ENCODE assay signal across 8 cellular contexts in genomic region chr12:117236456-117237001, GRCh38. TPM values are rescaled to one million over a fixed set of nuclear protein-coding genes. Genes with fewer than 3 reads are reported as not detected.
DNase-seq lines count a peak whose midpoint lies in the region; ATAC-seq lines count a peak whose summit lies in the region.

No MANE protein-coding gene starts in this region.

- ATAC-seq in left lobe of liver, result peak; percentile 87
- no peak for ATAC-seq in HG02798 (IDR thresholded peaks at IDR 0.05; ENCODE audit: poor library complexity, unreplicated experiment)

- DNase-seq in A172 (ENCODE audit: low spot score) (peak; percentile 56), GM19238 (ENCODE audit: insufficient read length, low spot score) (peak; percentile 46), NCI-H2196 (lab: John Stamatoyannopoulos, UW; ENCODE audit: unreplicated experiment) (peak; percentile 85), cerebellar cortex (ENCODE audit: low spot score) (peak; percentile 87), left lobe of liver (ENCODE audit: low spot score) (peak; percentile 77)
- DNase-seq in activated CD4-positive, CD25-positive, alpha-beta regulatory T cell treated with anti-CD3 and anti-CD28 coated beads, Interleukin-2, amount 50 U/mL, for 16 hours (ENCODE audit: low read depth, low spot score), result peak; percentile 54
- peak; percentile 77 for DNase-seq in stimulated activated CD4-positive, alpha-beta T cell treated with anti-CD3 and anti-CD28 coated beads, Interleukin-4, amount 100 ng/mL, for 1 hour

RNA-seq across cellular contexts. Expression of gene FBXO21, which starts 46.3 kb away (rescaled TPM):
- 60.3 and 65.3 TPM in 2 replicates for total RNA-seq in A172 (2014; rRNA removed; shearing (Covaris generic))
- total RNA-seq in left lobe of liver, result 19.2 TPM
